9 cellular contexts compared by ENCODE assay signal in the genomic region with DNA sequence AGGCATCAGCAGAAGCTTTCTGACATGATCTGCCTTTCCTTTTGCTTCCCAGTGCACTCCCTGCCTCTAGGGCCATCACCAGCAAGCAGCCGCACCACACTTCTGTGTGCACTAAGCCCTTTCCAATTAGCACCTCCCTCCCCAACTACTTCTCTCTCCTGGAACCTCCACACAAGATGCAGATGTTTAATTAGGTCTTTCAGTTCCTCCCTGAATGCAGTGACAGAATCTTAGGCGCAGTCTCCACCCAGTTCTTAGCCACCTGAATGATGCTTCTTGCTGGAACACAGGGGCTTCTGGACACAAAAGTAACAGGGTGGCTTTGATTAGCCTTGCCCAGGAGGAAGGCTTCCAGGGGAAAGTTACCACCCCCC. TPM values are rescaled to one million over a fixed set of nuclear protein-coding genes. Genes with fewer than 3 reads are reported as not detected.
DNase-seq lines count a peak whose midpoint lies in the region; ATAC-seq and TF ChIP-seq lines count a peak whose summit lies in the region.
"Had no signal": no experiment of that assay in that cellular context is flagged by ENCODE, and none has a peak within 500 bp of the region (broad histone marks: within the 10 kb centered on the region; RNA-seq: fewer than 3 reads in every experiment).

No MANE protein-coding gene starts in this region.

- H3K4me2 ChIP-seq in neural progenitor cell: peak overlapping the region; percentile 68

- H3K27me3 Mint-ChIP-seq in IgD-negative memory B cell (peaks cover 1% of the 10 kb centered on the region), neural progenitor cell (ENCODE audit: insufficient read depth, low read depth) (peaks cover 3% of the 10 kb centered on the region)

- DNase-seq in neural progenitor cell (ENCODE audit: low spot score) (peak; percentile 60), activated T-cell treated with anti-CD3 and anti-CD28 coated beads for 4 hours (no peak), NCI-H2171 treated with DMSO at 0.1 percent for 48 hours (lab: John Stamatoyannopoulos, UW) (no peak), NCI-H2107 (lab: John Stamatoyannopoulos, UW) (no peak)
- DNase-seq in stimulated activated CD4-positive, alpha-beta T cell treated with anti-CD3 and anti-CD28 coated beads, Interleukin-4, amount 100 ng/mL, for 4 hours: no peak
- DNase-seq: posterior cingulate gyrus had no signal

- TF ChIP-seq CTCF in neural progenitor cell (IDR thresholded peaks at IDR 0.05): no peak

- no peaks in the 10 kb centered on the region for H3K9me3 ChIP-seq in neural progenitor cell (ENCODE audit: low read depth)

- H2AFZ ChIP-seq in neural progenitor cell (replicated peaks): no peak overlapping the region

- H3K36me3 ChIP-seq in neural progenitor cell: no peaks in the 10 kb centered on the region

- no peaks in the 10 kb centered on the region for H3K9me3 Mint-ChIP-seq in IgD-negative memory B cell
- no peaks in the 10 kb centered on the region for H3K9me3 Mint-ChIP-seq in neural progenitor cell

- peak overlapping the region; percentile 88 for H3K27ac ChIP-seq in neural progenitor cell

- H3K27me3 ChIP-seq in neural progenitor cell: no peaks in the 10 kb centered on the region

- H3K4me1 ChIP-seq in neural progenitor cell: peaks cover 43% of the 10 kb centered on the region

- peaks cover 20% of the 10 kb centered on the region for H3F3A ChIP-seq in neural progenitor cell (ENCODE audit: low read depth)

- peaks cover 37% of the 10 kb centered on the region for H3K79me2 ChIP-seq in neural progenitor cell (ENCODE audit: low read depth)

- H3K4me1 Mint-ChIP-seq in IgD-negative memory B cell (peaks cover 41 to 60% (median 49%) of the 10 kb centered on the region in 3 donors), neural progenitor cell (peaks cover 49% of the 10 kb centered on the region)

- H4K20me1 ChIP-seq in neural progenitor cell (ENCODE audit: low read depth): peaks cover 7% of the 10 kb centered on the region

- H3K9ac ChIP-seq in neural progenitor cell: no peak overlapping the region

- ATAC-seq in GM18909 (IDR thresholded peaks at IDR 0.05; ENCODE audit: poor library complexity, unreplicated experiment) (peak; percentile 82), HG02588 (IDR thresholded peaks at IDR 0.05; ENCODE audit: unreplicated experiment) (peak; percentile 76)

- H3K4me3 Mint-ChIP-seq in IgD-negative memory B cell (peak overlapping the region in 2 of 4 donors; percentile 67), neural progenitor cell (no peak overlapping the region)

- H3K36me3 Mint-ChIP-seq in IgD-negative memory B cell: peaks cover 2% of the 10 kb centered on the region
- peaks cover 20% of the 10 kb centered on the region for H3K36me3 Mint-ChIP-seq in neural progenitor cell

- H3K4me3 ChIP-seq in neural progenitor cell: no peak overlapping the region

- H3K27ac Mint-ChIP-seq in IgD-negative memory B cell (peak overlapping the region; percentile 20 to 80 (median 76)), neural progenitor cell (no peak overlapping the region)

RNA-seq across cellular contexts. Expression of gene NIN, which starts 32.9 kb away (rescaled TPM):
- polyA plus RNA-seq in IgD-negative memory B cell: 76.5 TPM
- total RNA-seq in neural progenitor cell (ENCODE audit: low replicate concordance): 34.7 and 49.0 TPM in 2 replicates
